10 cellular contexts compared by ENCODE assay signal in the genomic region with DNA sequence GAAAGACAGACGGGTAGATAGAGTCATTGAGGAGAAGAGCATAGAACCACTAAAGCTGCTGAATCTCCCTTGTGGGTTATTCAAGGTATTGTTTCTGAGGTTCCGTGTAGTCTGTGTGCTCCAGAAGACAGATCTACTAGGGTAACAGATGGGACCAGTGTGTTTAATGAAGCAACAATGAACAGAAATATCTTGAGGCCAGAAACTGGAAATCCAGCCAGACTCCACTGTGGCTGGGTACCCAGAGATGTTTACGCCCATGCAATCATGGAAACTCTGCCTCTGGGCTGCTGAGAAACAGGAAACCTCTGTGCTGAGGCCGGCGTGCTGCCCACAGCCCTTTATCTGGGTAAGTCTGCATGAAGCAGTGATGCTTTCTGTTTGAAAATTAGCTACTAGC. TPM values are rescaled to one million over a fixed set of nuclear protein-coding genes. Genes with fewer than 3 reads are reported as not detected.
DNase-seq lines count a peak whose midpoint lies in the region; ATAC-seq and TF ChIP-seq lines count a peak whose summit lies in the region.
"Had no signal": no experiment of that assay in that cellular context is flagged by ENCODE, and none has a peak within 500 bp of the region (broad histone marks: within the 10 kb centered on the region; RNA-seq: fewer than 3 reads in every experiment).

No MANE protein-coding gene starts in this region.

- no peaks in the 10 kb centered on the region for H3K27me3 ChIP-seq in prostate gland (replicated peaks; ENCODE audit: insufficient read depth)

- no peaks in the 10 kb centered on the region for H3K36me3 ChIP-seq in prostate gland

- ATAC-seq in GM21390 (IDR thresholded peaks at IDR 0.05; ENCODE audit: unreplicated experiment) (no peak), HG03469 (IDR thresholded peaks at IDR 0.05; ENCODE audit: unreplicated experiment) (no peak), GM18858 (IDR thresholded peaks at IDR 0.05; ENCODE audit: unreplicated experiment) (no peak)

- no peak for TF ChIP-seq CTCF in foreskin fibroblast (IDR thresholded peaks at IDR 0.05; ENCODE audit: low read depth, low read length)
- no peak for TF ChIP-seq CTCF in prostate gland (IDR thresholded peaks at IDR 0.05)

- DNase-seq in NCI-H1694 treated with DMSO at 0.1 percent for 48 hours (lab: John Stamatoyannopoulos, UW) (peak; percentile 80), activated T-cell treated with anti-CD3 and anti-CD28 coated beads for 24 hours (ENCODE audit: low read depth) (peak; percentile 28), foreskin fibroblast (peak; percentile 53 to 81), prostate gland (ENCODE audit: low spot score) (no peak)
- DNase-seq in stimulated activated CD8-positive, alpha-beta memory T cell treated with anti-CD3 and anti-CD28 coated beads, Interleukin-4, amount 100 ng/mL, for 1 hour (ENCODE audit: low read depth in 2 of 2, low spot score in 1 of 2): peak; percentile 31 to 40
- DNase-seq: mesendoderm had no signal

- H3K27ac ChIP-seq in prostate gland: no peak overlapping the region
- H3K27ac ChIP-seq: VCaP had no signal

- H3K4me3 ChIP-seq in foreskin fibroblast (ENCODE audit: low read depth in 1 of 2, low read length in 2 of 2) (no peak overlapping the region), prostate gland (no peak overlapping the region)

- intact Hi-C loops in prostate gland (cut with DNase I): no loop called here

- no peaks in the 10 kb centered on the region for H3K9me3 ChIP-seq in prostate gland

- 57% methylated on average over 5 of the region's 5 CpGs for WGBS in prostate gland

- no peaks in the 10 kb centered on the region for H3K4me1 ChIP-seq in prostate gland (replicated peaks)

- no peak for TF ChIP-seq POLR2A in prostate gland (IDR thresholded peaks at IDR 0.05)

RNA-seq across cellular contexts. Expression of a gene that starts 8.3 kb away (rescaled TPM):
- not detected for total RNA-seq in prostate gland

RNA-seq across cellular contexts. Expression of a gene that starts 14.0 kb away (rescaled TPM):
- total RNA-seq in prostate gland: 10 to 100 TPM; 44.9 to 93.0 TPM

RNA-seq across cellular contexts. Expression of a gene that starts 55.4 kb away (rescaled TPM):
- total RNA-seq in prostate gland: 10 to 100 TPM in 1 of 2 donors, 1 to 10 TPM in 1; 1.5 to 15.1 TPM
